8 cellular contexts compared by ENCODE assay signal in genomic region chr3:132660745-132661067, GRCh38. TPM values are rescaled to one million over a fixed set of nuclear protein-coding genes. Genes with fewer than 3 reads are reported as not detected.
DNase-seq lines count a peak whose midpoint lies in the region; ATAC-seq and TF ChIP-seq lines count a peak whose summit lies in the region.

No MANE protein-coding gene starts in this region.

- peak overlapping the region; percentile 90 for H3K4me3 ChIP-seq in KMS-11 (IDR thresholded peaks at IDR 0.05; ENCODE audit: insufficient read depth, low read depth, low read length)
- H3K4me3 ChIP-seq in breast epithelium = peak overlapping the region; percentile 57 to 97 (median 85)
- H3K4me3 ChIP-seq in left lung = peak overlapping the region; percentile 74 to 82
- peak overlapping the region; percentile 88 for H3K4me3 ChIP-seq in thoracic aorta

- TF ChIP-seq CTCF in KMS-11 (conservative IDR thresholded peaks at IDR 0.05; ENCODE audit: low read depth, low read length) (no peak), breast epithelium (IDR thresholded peaks at IDR 0.05) (no peak), left lung (IDR thresholded peaks at IDR 0.05) (no peak), thoracic aorta (IDR thresholded peaks at IDR 0.05) (no peak)

- peak overlapping the region; percentile 96 for H3K9ac ChIP-seq in KMS-11

- ATAC-seq in GM19023 (IDR thresholded peaks at IDR 0.05; ENCODE audit: unreplicated experiment) (peak; percentile 25), left lung (peak; percentile 6), thoracic aorta (ENCODE audit: insufficient number of reproducible peaks, low FRiP score, low read depth) (no peak)

- TF ChIP-seq POLR2A in breast epithelium (IDR thresholded peaks at IDR 0.05) = no peak

- peaks cover 67% of the 10 kb centered on the region for H3K79me2 ChIP-seq in KMS-11 (ENCODE audit: insufficient read depth, low read depth)

- H3K9me3 ChIP-seq in breast epithelium (no peaks in the 10 kb centered on the region), left lung (no peaks in the 10 kb centered on the region), thoracic aorta (no peaks in the 10 kb centered on the region)

- intact Hi-C loops in breast epithelium (cut with DNase I; ENCODE audit: low total_unique reads) (no loop called here), left lung (cut with DNase I) (no loop called here)

- H3K27ac ChIP-seq in KMS-11 (peak overlapping the region; percentile 90), breast epithelium (peak overlapping the region; percentile 93 to 96), left lung (peak overlapping the region; percentile 93 to 96), thoracic aorta (peak overlapping the region; percentile 95 to 96)

- H3K4me1 ChIP-seq in KMS-11 (ENCODE audit: low read depth, poor library complexity, severe bottlenecking) = peaks cover 31% of the 10 kb centered on the region
- no peaks in the 10 kb centered on the region for H3K4me1 ChIP-seq in breast epithelium
- H3K4me1 ChIP-seq in left lung = peaks cover 15 to 46% of the 10 kb centered on the region in 2 donors
- H3K4me1 ChIP-seq in thoracic aorta (ENCODE audit: control insufficient read depth in 1 of 2, low read depth in 2 of 2) = peaks cover 25 to 44% of the 10 kb centered on the region in 2 donors

- H3K4me2 ChIP-seq in KMS-11 = peak overlapping the region; percentile 88

- H3K36me3 ChIP-seq in KMS-11 (ENCODE audit: insufficient read depth) (no peaks in the 10 kb centered on the region), breast epithelium (no peaks in the 10 kb centered on the region), left lung (no peaks in the 10 kb centered on the region), thoracic aorta (no peaks in the 10 kb centered on the region)

- H3K27me3 ChIP-seq in KMS-11 (ENCODE audit: insufficient read depth, low read depth) (no peaks in the 10 kb centered on the region), breast epithelium (no peaks in the 10 kb centered on the region), left lung (no peaks in the 10 kb centered on the region), thoracic aorta (replicated peaks; ENCODE audit: insufficient read depth) (no peaks in the 10 kb centered on the region)

- in situ Hi-C loops in ACHN (cut with HindIII; ENCODE audit: low pct_ligation_motif_present, low pct_unique_long_range_greater_than_20kb, low sequenced_read_pairs) = no loop called here

- peak overlapping the region; percentile 96 for H2AFZ ChIP-seq in KMS-11 (ENCODE audit: low read depth)

- DNase-seq in ACHN (peak; percentile 19), breast epithelium (ENCODE audit: low spot score in 2 of 2) (no peak), left lung (no peak), thoracic aorta (ENCODE audit: low spot score) (no peak), NCI-H187 treated with DMSO at 0.1 percent for 48 hours (lab: John Stamatoyannopoulos, UW) (no peak), SHP77 treated with DMSO at 0.1 percent for 48 hours (lab: John Stamatoyannopoulos, UW) (no peak)

- H4K20me1 ChIP-seq in KMS-11 (ENCODE audit: insufficient read depth) = 0 out of 2 replicates have a peak, but pooled peaks cover 8% of the 10 kb centered on the region

RNA-seq across cellular contexts. Expression of gene UBA5, which starts 0.6 kb away (rescaled TPM):
- total RNA-seq in breast epithelium (10 to 100 TPM; 34.4 to 40.2 (median 37.7) TPM), left lung (10 to 100 TPM; 34.1 to 41.5 TPM), thoracic aorta (10 to 100 TPM; 26.4 to 52.4 TPM)

RNA-seq across cellular contexts. Expression of gene ACAD11, which starts 1.1 kb away (rescaled TPM):
- total RNA-seq in breast epithelium = 10 to 100 TPM; 30.4 to 52.0 (median 40.3) TPM
- 10 to 100 TPM; 12.6 to 12.9 TPM for total RNA-seq in left lung
- total RNA-seq in thoracic aorta = 100 to 1,000 TPM in 1 of 2 donors, 10 to 100 TPM in 1; 52.8 to 100 TPM
